Comparison of ENCODE assay signal across 14 cellular contexts in the genomic region with DNA sequence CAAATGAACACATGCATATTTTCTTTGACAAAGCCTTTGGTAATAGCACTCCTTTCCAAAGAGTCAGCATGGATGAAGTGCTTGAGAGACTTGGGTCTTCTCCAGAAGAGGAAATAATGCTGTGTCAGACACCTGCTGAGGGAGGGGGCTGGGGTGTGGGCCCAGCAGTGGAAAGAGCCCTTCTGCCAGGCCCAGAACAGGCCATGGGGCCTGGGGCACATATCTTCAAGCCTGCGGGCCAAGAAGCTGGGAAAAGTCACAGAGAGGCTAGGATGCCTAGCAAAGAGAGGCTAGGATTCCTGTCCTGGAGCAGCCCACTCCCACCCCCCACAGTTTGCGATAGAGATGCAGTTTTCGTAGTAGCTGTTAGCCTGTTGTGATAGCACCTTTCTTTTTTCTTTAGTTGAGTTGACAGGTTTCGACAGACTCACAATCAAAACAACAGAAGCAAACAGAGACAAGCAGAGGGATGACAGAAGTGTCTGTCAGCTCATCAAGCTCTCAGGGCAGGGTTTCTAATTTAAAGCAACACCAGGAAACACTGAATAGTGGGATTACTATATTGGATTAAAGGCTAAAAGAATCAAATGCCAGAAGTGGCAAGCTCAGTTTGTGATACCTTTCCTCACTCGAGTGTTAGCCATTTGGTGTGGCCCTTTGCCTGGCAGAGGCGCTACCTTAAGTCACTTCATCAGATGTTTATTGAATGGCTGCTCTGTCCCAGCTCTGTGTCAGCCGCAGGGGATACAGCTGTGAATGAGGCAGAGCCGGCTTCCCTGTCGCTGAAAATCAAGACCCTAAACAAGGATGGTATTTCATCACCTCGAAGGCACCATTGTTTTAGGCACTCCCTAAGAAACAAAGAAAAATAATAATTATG. TPM values are rescaled to one million over a fixed set of nuclear protein-coding genes. Genes with fewer than 3 reads are reported as not detected.
DNase-seq lines count a peak whose midpoint lies in the region; ATAC-seq, FAIRE-seq and TF ChIP-seq lines count a peak whose summit lies in the region.
"Had no signal": no experiment of that assay in that cellular context is flagged by ENCODE, and none has a peak within 500 bp of the region (broad histone marks: within the 10 kb centered on the region; RNA-seq: fewer than 3 reads in every experiment).

No MANE protein-coding gene starts in this region.

- peaks cover 80% of the 10 kb centered on the region for H3K4me1 Mint-ChIP-seq in CD4-positive, alpha-beta T cell (ENCODE audit: low read depth)
- H3K4me1 Mint-ChIP-seq in activated naive CD8-positive, alpha-beta T cell treated with anti-CD3 and anti-CD28 coated beads, Interleukin-2, amount 50 U/mL, for 24 hours, result peaks cover 43% of the 10 kb centered on the region
- H3K4me1 Mint-ChIP-seq in neural crest cell, result peaks cover 40% of the 10 kb centered on the region

- POLR2A ChIA-PET in CD4-positive, alpha-beta T cell (lab: Charles Lee), result interaction anchor here (0.9 to 1.5 kb wide), 3 partner anchors 13 to 49 kb away, joined by 4 read pairs; no protein-coding TSS in a partner anchor

- H3K9me3 Mint-ChIP-seq in CD4-positive, alpha-beta T cell, result no peaks in the 10 kb centered on the region
- H3K9me3 Mint-ChIP-seq in activated naive CD8-positive, alpha-beta T cell treated with anti-CD3 and anti-CD28 coated beads, Interleukin-2, amount 50 U/mL, for 24 hours, result no peaks in the 10 kb centered on the region
- H3K9me3 Mint-ChIP-seq in neural crest cell, result no peaks in the 10 kb centered on the region
- H3K9me3 Mint-ChIP-seq: activated CD4-positive, alpha-beta T cell treated with anti-CD3 and anti-CD28 coated beads, Interleukin-2, amount 10 ng/mL, durations not matched to agents 7 days and 5 days had no signal

- H3K4me3 ChIP-seq in HUES48 (ENCODE audit: low read depth, low read length), result no peak overlapping the region
- H3K4me3 ChIP-seq: adrenal gland, left ventricle myocardium inferior, uterus had no signal

- peaks cover 13% of the 10 kb centered on the region for H3K36me3 Mint-ChIP-seq in CD4-positive, alpha-beta T cell (ENCODE audit: low read depth)
- peaks cover 9% of the 10 kb centered on the region for H3K36me3 Mint-ChIP-seq in activated naive CD8-positive, alpha-beta T cell treated with anti-CD3 and anti-CD28 coated beads, Interleukin-2, amount 50 U/mL, for 24 hours (ENCODE audit: low read depth)
- no peaks in the 10 kb centered on the region for H3K36me3 Mint-ChIP-seq in neural crest cell (ENCODE audit: low read depth)

- CTCF ChIA-PET in CD4-positive, alpha-beta T cell (lab: Charles Lee), result no interaction called here

- ATAC-seq in CD4-positive, alpha-beta T cell (ENCODE audit: poor library complexity), result no peak
- no peak for ATAC-seq in activated naive CD8-positive, alpha-beta T cell treated with anti-CD3 and anti-CD28 coated beads, Interleukin-2, amount 50 U/mL, for 24 hours
- ATAC-seq in GM21528 (IDR thresholded peaks at IDR 0.05; ENCODE audit: low FRiP score, unreplicated experiment) (no peak), GM18861 (IDR thresholded peaks at IDR 0.05; ENCODE audit: unreplicated experiment) (no peak)
- ATAC-seq: SK-N-SH treated with all-trans-retinoic acid at 6 μM for 48 hours had no signal

- no peaks in the 10 kb centered on the region for H3K27me3 ChIP-seq in CD4-positive, alpha-beta T cell (ENCODE audit: control insufficient read depth, insufficient read depth, low read length)
- H3K27me3 ChIP-seq in HUES48 (ENCODE audit: control insufficient read depth, insufficient read depth, low read length), result no peaks in the 10 kb centered on the region
- H3K27me3 ChIP-seq: adrenal gland, uterus had no signal

- H3K4me1 ChIP-seq in HUES48 (ENCODE audit: control insufficient read depth, insufficient read depth, low read length), result peaks cover 57% of the 10 kb centered on the region
- H3K4me1 ChIP-seq: uterus had no signal

- no peak overlapping the region for H3K27ac ChIP-seq in CD4-positive, alpha-beta T cell (ENCODE audit: low read depth, low read length)
- H3K27ac ChIP-seq in HUES48 (ENCODE audit: low read depth, low read length), result peak overlapping the region; percentile 57
- H3K27ac ChIP-seq: adrenal gland, left ventricle myocardium inferior, uterus had no signal

- no peak overlapping the region for H3K9ac ChIP-seq in HUES48 (ENCODE audit: low read depth, low read length)

- H3K4me3 Mint-ChIP-seq in CD4-positive, alpha-beta T cell, result no peak overlapping the region
- H3K4me3 Mint-ChIP-seq in activated naive CD8-positive, alpha-beta T cell treated with anti-CD3 and anti-CD28 coated beads, Interleukin-2, amount 50 U/mL, for 24 hours, result no peak overlapping the region
- H3K4me3 Mint-ChIP-seq in neural crest cell, result peak overlapping the region; percentile 60
- H3K4me3 Mint-ChIP-seq: activated CD4-positive, alpha-beta T cell treated with anti-CD3 and anti-CD28 coated beads, Interleukin-2, amount 10 ng/mL, durations not matched to agents 7 days and 5 days had no signal

- intact Hi-C loops in CD4-positive, alpha-beta T cell (cut with DNase I, micrococcal nuclease), result loop anchor here in 1 of 2 experiments (5.0 kb wide), 1 partner anchor 38 kb away; no protein-coding TSS in a partner anchor

- H3K36me3 ChIP-seq in HUES48 (ENCODE audit: control insufficient read depth, insufficient read depth, low read length), result no peaks in the 10 kb centered on the region
- H3K36me3 ChIP-seq: adrenal gland, left ventricle myocardium inferior, uterus had no signal

- peak overlapping the region; percentile 95 for H3K27ac Mint-ChIP-seq in CD4-positive, alpha-beta T cell
- peak overlapping the region; percentile 28 for H3K27ac Mint-ChIP-seq in activated naive CD8-positive, alpha-beta T cell treated with anti-CD3 and anti-CD28 coated beads, Interleukin-2, amount 50 U/mL, for 24 hours
- H3K27ac Mint-ChIP-seq in neural crest cell (ENCODE audit: unreplicated experiment), result peak overlapping the region; percentile 54
- H3K27ac Mint-ChIP-seq: activated CD4-positive, alpha-beta T cell treated with anti-CD3 and anti-CD28 coated beads, Interleukin-2, amount 10 ng/mL, durations not matched to agents 7 days and 5 days had no signal

- H3K27me3 Mint-ChIP-seq in CD4-positive, alpha-beta T cell, result no peaks in the 10 kb centered on the region
- no peaks in the 10 kb centered on the region for H3K27me3 Mint-ChIP-seq in activated naive CD8-positive, alpha-beta T cell treated with anti-CD3 and anti-CD28 coated beads, Interleukin-2, amount 50 U/mL, for 24 hours
- no peaks in the 10 kb centered on the region for H3K27me3 Mint-ChIP-seq in neural crest cell (ENCODE audit: low read depth)
- H3K27me3 Mint-ChIP-seq: activated CD4-positive, alpha-beta T cell treated with anti-CD3 and anti-CD28 coated beads, Interleukin-2, amount 10 ng/mL, durations not matched to agents 7 days and 5 days had no signal

- DNase-seq in CD4-positive, alpha-beta T cell, result no peak
- DNase-seq in activated naive CD8-positive, alpha-beta T cell treated with anti-CD3 and anti-CD28 coated beads, Interleukin-2, amount 50 U/mL, for 24 hours, result no peak
- DNase-seq in neural crest cell (ENCODE audit: low read depth, low spot score) (peak; percentile 36), NCI-H128 (lab: John Stamatoyannopoulos, UW; ENCODE audit: unreplicated experiment) (no peak), HTR-8/SVneo (ENCODE audit: insufficient read length, low spot score) (no peak)
- DNase-seq: activated CD4-positive, alpha-beta T cell treated with anti-CD3 and anti-CD28 coated beads, Interleukin-2, amount 10 ng/mL, durations not matched to agents 7 days and 5 days; left ventricle myocardium inferior; NCI-H526 treated with DMSO at 0.1 percent for 48 hours; uterus had no signal

- FAIRE-seq in HTR-8/SVneo (lab: Jason Lieb, UNC), result no peak

- H3K9me3 ChIP-seq in CD4-positive, alpha-beta T cell (ENCODE audit: control insufficient read depth, low read length), result no peaks in the 10 kb centered on the region
- H3K9me3 ChIP-seq in HUES48 (ENCODE audit: control insufficient read depth, insufficient read depth, low read length), result no peaks in the 10 kb centered on the region
- H3K9me3 ChIP-seq: adrenal gland, left ventricle myocardium inferior, uterus had no signal

- TF ChIP-seq CTCF in CD4-positive, alpha-beta T cell (IDR thresholded peaks at IDR 0.05), result no peak
- no peak for TF ChIP-seq CTCF in neural crest cell (conservative IDR thresholded peaks at IDR 0.05)

RNA-seq across cellular contexts. Expression of a gene that starts 19.0 kb away (rescaled TPM):
- total RNA-seq in CD4-positive, alpha-beta T cell, result 10 to 100 TPM; 31.5 to 35.2 TPM
- total RNA-seq in neural crest cell, result 37.4 and 38.0 TPM in 2 replicates

Comparison
In these comparisons a context has a peak if more than half of its experiments do, and no peak if none do; other contexts are left out.
1. H3K27ac Mint-ChIP-seq: peak in every context shown above with its lines; median percentile 95 in CD4-positive, alpha-beta T cell; 54 in neural crest cell; 28 in activated naive CD8-positive, alpha-beta T cell treated with anti-CD3 and anti-CD28 coated beads, Interleukin-2, amount 50 U/mL, for 24 hours.